Comparison of ENCODE assay signal across 18 cellular contexts in the genomic region with DNA sequence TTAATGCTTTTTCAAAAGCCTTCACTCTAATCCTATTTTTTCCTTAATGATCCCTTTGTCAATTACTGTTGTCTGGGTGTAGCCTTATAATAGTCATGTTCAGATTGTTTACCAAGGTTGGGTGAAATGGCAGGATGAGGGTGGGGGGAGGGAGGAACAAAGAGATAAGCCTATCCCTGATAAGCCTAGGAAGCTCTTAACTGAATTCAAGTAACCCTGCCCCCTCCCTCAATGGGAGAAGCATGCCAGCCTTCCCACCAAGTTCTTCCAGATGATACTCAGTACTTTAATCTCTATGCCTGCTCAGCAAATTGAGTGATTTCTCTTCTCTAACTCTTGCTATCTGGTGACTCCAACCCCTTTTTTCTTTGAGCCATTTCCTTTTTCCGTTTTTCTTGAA.
DNase-seq lines count a peak whose midpoint lies in the region; ATAC-seq and TF ChIP-seq lines count a peak whose summit lies in the region.
"Had no signal": no experiment of that assay in that cellular context is flagged by ENCODE, and none has a peak within 500 bp of the region (broad histone marks: within the 10 kb centered on the region; RNA-seq: fewer than 3 reads in every experiment).

No MANE protein-coding gene starts in this region.

- H3K27ac ChIP-seq in SK-N-MC (peak overlapping the region; percentile 40; the same call in 1 of the 2 replicates), mesenchymal stem cell (ENCODE audit: low read length, poor library complexity, severe bottlenecking) (no peak overlapping the region), sigmoid colon (peak overlapping the region; percentile 65 to 83 (median 74)), upper lobe of right lung (no peak overlapping the region), ascending aorta (no peak overlapping the region)
- H3K27ac ChIP-seq: PC-9, SJSA1 had no signal

- H3K4me3 ChIP-seq in SK-N-MC, result no peak overlapping the region
- no peak overlapping the region for H3K4me3 ChIP-seq in mesenchymal stem cell (ENCODE audit: insufficient read depth in 1 of 2, low read depth in 1 of 2, low read length in 2 of 2)
- no peak overlapping the region for H3K4me3 ChIP-seq in sigmoid colon
- no peak overlapping the region for H3K4me3 ChIP-seq in upper lobe of right lung
- no peak overlapping the region for H3K4me3 ChIP-seq in ascending aorta
- H3K4me3 ChIP-seq: PC-9, SJSA1 had no signal

- TF ChIP-seq POLR2A in sigmoid colon (IDR thresholded peaks at IDR 0.05), result no peak

- H3K9me3 ChIP-seq in SK-N-MC (ENCODE audit: low read depth, low read length) (peaks cover 4% of the 10 kb centered on the region; the same call in 1 of the 2 replicates), mesenchymal stem cell (ENCODE audit: control insufficient read depth, low read length) (no peaks in the 10 kb centered on the region), sigmoid colon (no peaks in the 10 kb centered on the region), upper lobe of right lung (no peaks in the 10 kb centered on the region), ascending aorta (no peaks in the 10 kb centered on the region)
- H3K9me3 ChIP-seq: BE2C, SJSA1 had no signal

- H3K23ac ChIP-seq in mesenchymal stem cell (ENCODE audit: low read length in 2 of 2), result no peak overlapping the region

- H2AK5ac ChIP-seq in mesenchymal stem cell (ENCODE audit: low read length, severe bottlenecking), result no peak overlapping the region

- H3K14ac ChIP-seq in mesenchymal stem cell (ENCODE audit: low read length in 2 of 2), result no peak overlapping the region

- H2BK120ac ChIP-seq in mesenchymal stem cell (ENCODE audit: low read depth, low read length), result no peak overlapping the region

- H3K36me3 ChIP-seq in SK-N-MC (ENCODE audit: insufficient read depth, low read length), result no peaks in the 10 kb centered on the region; the same call in 1 of the 2 replicates
- H3K36me3 ChIP-seq in mesenchymal stem cell (ENCODE audit: control insufficient read depth in 1 of 2, insufficient read depth in 2 of 2, low read depth in 1 of 2, low read length in 2 of 2), result no peaks in the 10 kb centered on the region
- H3K36me3 ChIP-seq in sigmoid colon, result no peaks in the 10 kb centered on the region
- no peaks in the 10 kb centered on the region for H3K36me3 ChIP-seq in upper lobe of right lung
- H3K36me3 ChIP-seq in ascending aorta, result no peaks in the 10 kb centered on the region
- H3K36me3 ChIP-seq: BE2C, SJSA1 had no signal

- WGBS in mesenchymal stem cell, result no CpG with 5 or more reads among the region's 1 CpG
- WGBS in sigmoid colon, 2 donors, result 49 to 77% methylated on average over 1 of the region's 1 CpG

- H3K9ac ChIP-seq in SK-N-MC (ENCODE audit: insufficient read length) (no peak overlapping the region), mesenchymal stem cell (ENCODE audit: low read length) (no peak overlapping the region)

- no peak overlapping the region for H2BK15ac ChIP-seq in mesenchymal stem cell (ENCODE audit: low read depth, poor library complexity, severe bottlenecking)

- peak overlapping the region in 1 of 2 experiments; percentile 31 for H3K4ac ChIP-seq in mesenchymal stem cell (ENCODE audit: low read depth in 1 of 2, low read length in 2 of 2)

- H2BK12ac ChIP-seq in mesenchymal stem cell (ENCODE audit: low read length in 2 of 2), result peak overlapping the region in 1 of 2 experiments; percentile 78

- DNase-seq in NCI-H146 (lab: John Stamatoyannopoulos, UW), result peak; percentile 15
- no peak for DNase-seq in SK-N-MC (ENCODE audit: low read depth, low spot score)
- peak; percentile 1 for DNase-seq in mesenchymal stem cell
- DNase-seq in sigmoid colon, result no peak
- DNase-seq in upper lobe of right lung, result no peak
- DNase-seq in epidermal melanocyte (ENCODE audit: insufficient read length, low spot score), result no peak
- no peak for DNase-seq in ascending aorta (ENCODE audit: low spot score in 2 of 2)
- DNase-seq in SHP77 treated with DMSO at 0.1 percent for 48 hours (lab: John Stamatoyannopoulos, UW), result no peak
- DNase-seq: BE2C; CD4-positive, alpha-beta T cell; DMS53; H7; NCI-H1105; NCI-H187; NCI-H345; NCI-H69; PC-9 had no signal

- no peak overlapping the region for H3K18ac ChIP-seq in mesenchymal stem cell (ENCODE audit: low read depth in 1 of 2, low read length in 2 of 2)

- TF ChIP-seq EP300 in sigmoid colon (IDR thresholded peaks at IDR 0.05), result no peak

- H3K4me2 ChIP-seq in mesenchymal stem cell (ENCODE audit: low read length, poor library complexity, severe bottlenecking), result no peak overlapping the region
- H3K4me2 ChIP-seq: PC-9 had no signal

- no peaks in the 10 kb centered on the region for H3K27me3 ChIP-seq in mesenchymal stem cell (ENCODE audit: control insufficient read depth in 1 of 2, insufficient read depth in 1 of 2, low read length in 2 of 2)
- H3K27me3 ChIP-seq in sigmoid colon, result no peaks in the 10 kb centered on the region
- H3K27me3 ChIP-seq in upper lobe of right lung, result no peaks in the 10 kb centered on the region
- no peaks in the 10 kb centered on the region for H3K27me3 ChIP-seq in ascending aorta
- H3K27me3 ChIP-seq: BE2C, SJSA1 had no signal

- H4K91ac ChIP-seq in mesenchymal stem cell (ENCODE audit: low read length), result no peak overlapping the region

- intact Hi-C loops in sigmoid colon (cut with DNase I), result loop anchor here (5.0 to 10.0 kb wide), 5 partner anchors 225 to 525 kb away; no protein-coding TSS in a partner anchor
- intact Hi-C loops in upper lobe of right lung (cut with DNase I), result no loop called here
- intact Hi-C loops in ascending aorta (cut with DNase I), result no loop called here

- no peak overlapping the region for H2AFZ ChIP-seq in mesenchymal stem cell (ENCODE audit: low read depth, low read length)
- H2AFZ ChIP-seq: PC-9 had no signal

- H2BK5ac ChIP-seq in mesenchymal stem cell (ENCODE audit: low read depth, low read length, poor library complexity, severe bottlenecking), result no peak overlapping the region

- TF ChIP-seq CTCF in sigmoid colon (IDR thresholded peaks at IDR 0.05) (no peak), upper lobe of right lung (IDR thresholded peaks at IDR 0.05) (no peak), ascending aorta (IDR thresholded peaks at IDR 0.05) (no peak)

- H4K8ac ChIP-seq in mesenchymal stem cell (ENCODE audit: low read length), result no peak overlapping the region

- no peaks in the 10 kb centered on the region for H3K79me1 ChIP-seq in mesenchymal stem cell (replicated peaks; ENCODE audit: low read length, poor library complexity, severe bottlenecking)

- peaks cover 5% of the 10 kb centered on the region for H3K4me1 ChIP-seq in mesenchymal stem cell (ENCODE audit: control insufficient read depth, insufficient read depth, low read depth, low read length)
- peaks cover 0 to 55% (median 27%) of the 10 kb centered on the region in 4 donors for H3K4me1 ChIP-seq in sigmoid colon
- no peaks in the 10 kb centered on the region for H3K4me1 ChIP-seq in upper lobe of right lung
- H3K4me1 ChIP-seq in ascending aorta, result no peaks in the 10 kb centered on the region
- H3K4me1 ChIP-seq: SJSA1 had no signal

- ATAC-seq in upper lobe of right lung, result no peak

Comparison
In these comparisons a context has a peak if more than half of its experiments do, and no peak if none do; other contexts are left out.
1. DNase-seq: peak in NCI-H146 (single experiment) and mesenchymal stem cell (single experiment); none in SK-N-MC (single experiment), sigmoid colon (single experiment), upper lobe of right lung (single experiment), epidermal melanocyte (single experiment), ascending aorta (0 of 2) and SHP77 treated with DMSO at 0.1 percent for 48 hours (single experiment).
2. H3K27ac ChIP-seq: peak in SK-N-MC (single experiment) and sigmoid colon (4 of 4); none in mesenchymal stem cell (single experiment), upper lobe of right lung (single experiment) and ascending aorta (0 of 2).